22 cellular contexts compared by ENCODE assay signal in the genomic region with DNA sequence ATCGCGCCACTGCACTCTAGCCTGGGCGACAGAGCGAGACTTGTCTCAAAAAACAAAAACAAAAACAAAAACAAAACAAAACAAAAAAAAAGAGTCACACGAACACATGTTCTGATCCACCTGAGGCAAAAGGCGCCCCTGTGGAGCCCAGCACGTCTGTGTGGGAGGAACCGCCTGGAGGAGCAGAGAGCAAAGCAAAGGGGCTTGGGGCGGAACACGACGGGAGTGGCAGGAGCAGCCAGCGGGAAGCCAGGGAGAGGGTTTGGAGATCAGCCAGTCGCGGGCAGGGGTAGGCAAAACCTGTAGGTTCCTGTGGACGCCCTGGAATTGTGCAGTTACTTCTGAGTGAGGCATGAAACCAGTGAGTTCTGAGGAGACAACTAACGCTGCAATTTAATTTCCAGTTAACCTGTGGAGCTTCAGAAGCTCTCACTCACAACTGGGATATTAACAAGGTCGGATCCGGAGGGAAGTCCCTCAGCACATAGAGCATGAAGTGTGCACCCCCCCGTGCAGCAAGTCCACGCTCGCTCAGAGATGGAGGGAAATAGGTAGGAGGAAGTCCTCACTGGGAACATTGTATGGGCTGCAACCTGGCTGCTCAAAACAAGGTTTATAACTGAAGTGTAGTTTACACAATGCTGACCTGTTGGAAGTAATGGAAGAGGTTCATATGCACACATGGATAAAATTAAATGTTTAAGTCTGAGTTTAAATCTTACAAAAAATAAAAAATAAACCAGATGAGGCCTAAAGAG.
"Had no signal": no experiment of that assay in that cellular context is flagged by ENCODE, and none has a peak within 500 bp of the region (broad histone marks: within the 10 kb centered on the region; RNA-seq: fewer than 3 reads in every experiment).

No MANE protein-coding gene starts in this region.

- H3K27ac ChIP-seq: adrenal gland, tibial nerve, vagina had no signal

- ATAC-seq: activated CD8-positive, alpha-beta T cell treated with anti-CD3 and anti-CD28 coated beads for 36 hours; stimulated activated memory B cell treated with anti-CD40 and anti-IgM and Interleukin-4, amounts not matched to agents 10 μg/mL and 1 μg/mL and 100 μg/mL, for 72 hours; T-helper 17 cell had no signal

- H3K9me3 ChIP-seq: adrenal gland, tibial nerve, vagina had no signal

- H3K4me3 Mint-ChIP-seq: activated B cell treated with CpG ODN at 0.5 μM for 24 hours; activated CD8-positive, alpha-beta T cell treated with anti-CD3 and anti-CD28 coated beads for 36 hours; activated naive CD4-positive, alpha-beta T cell treated with anti-CD3 and anti-CD28 coated beads, Interleukin-2, amount 50 U/mL, for 24 hours; stimulated activated memory B cell treated with anti-CD40 and anti-IgM and Interleukin-4, amounts not matched to agents 10 μg/mL and 1 μg/mL and 100 μg/mL, for 72 hours; T-helper 17 cell had no signal

- DNase-seq: activated B cell treated with CpG ODN at 0.5 μM for 24 hours; activated CD4-positive, alpha-beta T cell treated with anti-CD3 and anti-CD28 coated beads for 48 hours; activated CD8-positive, alpha-beta T cell treated with anti-CD3 and anti-CD28 coated beads for 36 hours; activated effector memory CD4-positive, alpha-beta T cell treated with anti-CD3 and anti-CD28 coated beads, Interleukin-2, amount 50 U/mL, for 16 hours; activated T-cell treated with anti-CD3 and anti-CD28 coated beads, Interleukin-2, amount 50 U/mL, for 48 hours; adrenal gland; central memory CD4-positive, alpha-beta T cell; cortex of kidney; effector CD8-positive, alpha-beta T cell; foreskin fibroblast; glutamatergic neuron; hypothalamus; midbrain; stimulated activated CD4-positive, alpha-beta T cell treated with anti-CD3 and anti-CD28 coated beads, Interleukin-12 subunit alpha, Interleukin-12 subunit beta, amount 100 ng/mL, for 4 hours; stimulated activated CD4-positive, alpha-beta T cell treated with anti-CD3 and anti-CD28 coated beads, Interleukin-2, amount 100 ng/mL, for 24 hours; T-helper 17 cell had no signal

- H3K4me1 ChIP-seq: adrenal gland, vagina had no signal

- H3K27me3 Mint-ChIP-seq: activated B cell treated with CpG ODN at 0.5 μM for 24 hours; activated CD8-positive, alpha-beta T cell treated with anti-CD3 and anti-CD28 coated beads for 36 hours; activated naive CD4-positive, alpha-beta T cell treated with anti-CD3 and anti-CD28 coated beads, Interleukin-2, amount 50 U/mL, for 24 hours; stimulated activated memory B cell treated with anti-CD40 and anti-IgM and Interleukin-4, amounts not matched to agents 10 μg/mL and 1 μg/mL and 100 μg/mL, for 72 hours; T-helper 17 cell had no signal

- H3K27me3 ChIP-seq: adrenal gland, tibial nerve, vagina had no signal

- H3K4me1 Mint-ChIP-seq: activated B cell treated with CpG ODN at 0.5 μM for 24 hours; activated naive CD4-positive, alpha-beta T cell treated with anti-CD3 and anti-CD28 coated beads, Interleukin-2, amount 50 U/mL, for 24 hours; stimulated activated memory B cell treated with anti-CD40 and anti-IgM and Interleukin-4, amounts not matched to agents 10 μg/mL and 1 μg/mL and 100 μg/mL, for 72 hours had no signal

- H3K27ac Mint-ChIP-seq: activated B cell treated with CpG ODN at 0.5 μM for 24 hours; activated CD8-positive, alpha-beta T cell treated with anti-CD3 and anti-CD28 coated beads for 36 hours; activated naive CD4-positive, alpha-beta T cell treated with anti-CD3 and anti-CD28 coated beads, Interleukin-2, amount 50 U/mL, for 24 hours; stimulated activated memory B cell treated with anti-CD40 and anti-IgM and Interleukin-4, amounts not matched to agents 10 μg/mL and 1 μg/mL and 100 μg/mL, for 72 hours; T-helper 17 cell had no signal

- H3K9me3 Mint-ChIP-seq: activated B cell treated with CpG ODN at 0.5 μM for 24 hours; activated CD8-positive, alpha-beta T cell treated with anti-CD3 and anti-CD28 coated beads for 36 hours; activated naive CD4-positive, alpha-beta T cell treated with anti-CD3 and anti-CD28 coated beads, Interleukin-2, amount 50 U/mL, for 24 hours; stimulated activated memory B cell treated with anti-CD40 and anti-IgM and Interleukin-4, amounts not matched to agents 10 μg/mL and 1 μg/mL and 100 μg/mL, for 72 hours had no signal

- FAIRE-seq: endothelial cell of umbilical vein, TTC549 had no signal

- H3K4me3 ChIP-seq: adrenal gland, tibial nerve, vagina had no signal

- H3K36me3 ChIP-seq: adrenal gland, vagina had no signal
